Comparison of ENCODE assay signal across 1 cellular context in the genomic region with DNA sequence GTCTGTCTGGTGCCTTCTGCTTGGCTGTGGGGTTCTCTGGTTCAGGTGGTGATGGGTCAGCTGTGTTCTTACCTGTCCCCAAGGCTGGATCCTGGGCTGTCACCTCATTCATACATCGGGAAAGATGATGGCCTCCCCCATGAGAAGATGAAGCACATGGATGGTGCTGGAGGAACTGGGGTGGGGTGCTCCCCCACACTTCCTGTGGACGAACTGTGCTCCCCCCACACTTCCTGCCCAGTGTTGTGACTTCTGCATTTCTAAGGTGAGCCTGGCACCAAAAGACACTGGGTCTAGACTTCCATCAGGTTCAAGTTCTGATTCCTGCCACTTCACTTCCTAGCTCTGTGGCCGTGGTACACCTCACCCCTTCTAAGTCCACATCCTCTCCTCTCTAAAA.
TF ChIP-seq lines count a peak whose summit lies in the region.

No MANE protein-coding gene starts in this region.

TF ChIP-seq in WTC11, 78 proteins besides CTCF, POLR2A, EP300 and RAD21 (continued from another document):
- TF ChIP-seq ZNF281 (CRISPR knock-in tag; IDR thresholded peaks at IDR 0.05) (no peak), IRF2 (CRISPR knock-in tag; IDR thresholded peaks at IDR 0.05; ENCODE audit: borderline replicate concordance, low read depth) (no peak), ZNF532 (CRISPR knock-in tag; IDR thresholded peaks at IDR 0.05; ENCODE audit: borderline replicate concordance) (no peak), HMGA2 (CRISPR knock-in tag; IDR thresholded peaks at IDR 0.05) (no peak), JUN (CRISPR knock-in tag; IDR thresholded peaks at IDR 0.05) (no peak)
- TF ChIP-seq, protein P1, sequence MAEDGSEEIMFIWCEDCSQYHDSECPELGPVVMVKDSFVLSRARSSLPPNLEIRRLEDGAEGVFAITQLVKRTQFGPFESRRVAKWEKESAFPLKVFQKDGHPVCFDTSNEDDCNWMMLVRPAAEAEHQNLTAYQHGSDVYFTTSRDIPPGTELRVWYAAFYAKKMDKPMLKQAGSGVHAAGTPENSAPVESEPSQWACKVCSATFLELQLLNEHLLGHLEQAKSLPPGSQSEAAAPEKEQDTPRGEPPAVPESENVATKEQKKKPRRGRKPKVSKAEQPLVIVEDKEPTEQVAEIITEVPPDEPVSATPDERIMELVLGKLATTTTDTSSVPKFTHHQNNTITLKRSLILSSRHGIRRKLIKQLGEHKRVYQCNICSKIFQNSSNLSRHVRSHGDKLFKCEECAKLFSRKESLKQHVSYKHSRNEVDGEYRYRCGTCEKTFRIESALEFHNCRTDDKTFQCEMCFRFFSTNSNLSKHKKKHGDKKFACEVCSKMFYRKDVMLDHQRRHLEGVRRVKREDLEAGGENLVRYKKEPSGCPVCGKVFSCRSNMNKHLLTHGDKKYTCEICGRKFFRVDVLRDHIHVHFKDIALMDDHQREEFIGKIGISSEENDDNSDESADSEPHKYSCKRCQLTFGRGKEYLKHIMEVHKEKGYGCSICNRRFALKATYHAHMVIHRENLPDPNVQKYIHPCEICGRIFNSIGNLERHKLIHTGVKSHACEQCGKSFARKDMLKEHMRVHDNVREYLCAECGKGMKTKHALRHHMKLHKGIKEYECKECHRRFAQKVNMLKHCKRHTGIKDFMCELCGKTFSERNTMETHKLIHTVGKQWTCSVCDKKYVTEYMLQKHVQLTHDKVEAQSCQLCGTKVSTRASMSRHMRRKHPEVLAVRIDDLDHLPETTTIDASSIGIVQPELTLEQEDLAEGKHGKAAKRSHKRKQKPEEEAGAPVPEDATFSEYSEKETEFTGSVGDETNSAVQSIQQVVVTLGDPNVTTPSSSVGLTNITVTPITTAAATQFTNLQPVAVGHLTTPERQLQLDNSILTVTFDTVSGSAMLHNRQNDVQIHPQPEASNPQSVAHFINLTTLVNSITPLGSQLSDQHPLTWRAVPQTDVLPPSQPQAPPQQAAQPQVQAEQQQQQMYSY (CRISPR knock-in tag; IDR thresholded peaks at IDR 0.05): no peak
- TF ChIP-seq, protein P2, sequence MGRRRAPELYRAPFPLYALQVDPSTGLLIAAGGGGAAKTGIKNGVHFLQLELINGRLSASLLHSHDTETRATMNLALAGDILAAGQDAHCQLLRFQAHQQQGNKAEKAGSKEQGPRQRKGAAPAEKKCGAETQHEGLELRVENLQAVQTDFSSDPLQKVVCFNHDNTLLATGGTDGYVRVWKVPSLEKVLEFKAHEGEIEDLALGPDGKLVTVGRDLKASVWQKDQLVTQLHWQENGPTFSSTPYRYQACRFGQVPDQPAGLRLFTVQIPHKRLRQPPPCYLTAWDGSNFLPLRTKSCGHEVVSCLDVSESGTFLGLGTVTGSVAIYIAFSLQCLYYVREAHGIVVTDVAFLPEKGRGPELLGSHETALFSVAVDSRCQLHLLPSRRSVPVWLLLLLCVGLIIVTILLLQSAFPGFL (CRISPR knock-in tag; IDR thresholded peaks at IDR 0.05; ENCODE audit: borderline replicate concordance): no peak
TF ChIP-seq in WTC11: peak in this region for 0.
